ENCODE assay signal across 9 cellular contexts in the genomic region with DNA sequence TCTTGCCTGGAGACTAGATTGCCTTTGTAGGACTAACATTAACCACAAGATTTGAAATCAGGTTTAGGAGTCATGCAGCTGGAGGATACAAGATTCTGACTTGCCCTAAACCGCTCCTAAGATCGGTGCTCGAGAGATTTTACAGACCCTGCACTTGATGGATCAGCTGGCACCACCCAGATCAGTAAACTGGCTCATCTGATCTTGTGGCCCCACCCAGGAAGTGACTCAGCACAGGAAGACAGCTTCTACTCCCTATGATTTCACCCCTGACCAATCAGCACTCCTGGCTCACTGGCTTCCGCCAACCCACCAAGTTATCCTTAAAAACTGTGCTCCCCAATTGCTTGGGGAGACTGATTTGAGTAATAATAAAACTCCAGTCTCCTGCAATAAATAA. TPM values are rescaled to one million over a fixed set of nuclear protein-coding genes. Genes with fewer than 3 reads are reported as not detected.
DNase-seq lines count a peak whose midpoint lies in the region; ATAC-seq and TF ChIP-seq lines count a peak whose summit lies in the region.
"Had no signal": no experiment of that assay in that cellular context is flagged by ENCODE, and none has a peak within 500 bp of the region (broad histone marks: within the 10 kb centered on the region; RNA-seq: fewer than 3 reads in every experiment).

No MANE protein-coding gene starts in this region.

- peak overlapping the region in 2 of 5 experiments; percentile 69 to 78 for H3K27ac Mint-ChIP-seq in brain

- peak; percentile 40 for DNase-seq in activated CD4-positive, CD25-positive, alpha-beta regulatory T cell treated with anti-CD3 and anti-CD28 coated beads, Interleukin-2, amount 50 U/mL, for 72 hours
- peak; percentile 68 for DNase-seq in RKO (ENCODE audit: low spot score)
- DNase-seq in stimulated activated CD8-positive, alpha-beta memory T cell treated with anti-CD3 and anti-CD28 coated beads, Interleukin-4, amount 100 ng/mL, for 48 hours, result peak; percentile 47
- DNase-seq in NCI-H2029 treated with DMSO at 0.1 percent for 48 hours (lab: John Stamatoyannopoulos, UW), result no peak
- no peak for DNase-seq in NCI-H2227 treated with DMSO at 0.1 percent for 48 hours (lab: John Stamatoyannopoulos, UW)
- DNase-seq: RPMI8226 had no signal

- peaks cover 4% of the 10 kb centered on the region for H3K36me3 Mint-ChIP-seq in brain

- H3K27me3 Mint-ChIP-seq in brain, result peaks cover 6% of the 10 kb centered on the region

- no peak for ATAC-seq in activated CD4-positive, CD25-positive, alpha-beta regulatory T cell treated with anti-CD3 and anti-CD28 coated beads, Interleukin-2, amount 50 U/mL, for 24 hours
- no peak for ATAC-seq in HG03521 (IDR thresholded peaks at IDR 0.05; ENCODE audit: unreplicated experiment)

- peak overlapping the region; percentile 18 to 68 (median 33) for H3K4me3 Mint-ChIP-seq in brain

- no peak for TF ChIP-seq CTCF in brain (conservative IDR thresholded peaks at IDR 0.05)

- H3K9me3 Mint-ChIP-seq in brain, result peaks cover 0 to 11% (median 3%) of the 10 kb centered on the region in 5 experiments

- peaks cover 5% of the 10 kb centered on the region for H3K4me1 Mint-ChIP-seq in brain

RNA-seq across cellular contexts. Expression of a gene that starts 0.9 kb away (rescaled TPM):
- 0.25 TPM for polyA plus RNA-seq in brain (ENCODE audit: insufficient read depth, low read depth, low replicate concordance)

RNA-seq across cellular contexts. Expression of a gene that starts 8.5 kb away (rescaled TPM):
- polyA plus RNA-seq in brain (ENCODE audit: insufficient read depth, low read depth, low replicate concordance), result 19.3 TPM

Comparison
In these comparisons a context has a peak if more than half of its experiments do, and no peak if none do; other contexts are left out.
1. DNase-seq: peak in activated CD4-positive, CD25-positive, alpha-beta regulatory T cell treated with anti-CD3 and anti-CD28 coated beads, Interleukin-2, amount 50 U/mL, for 72 hours (single experiment), RKO (single experiment) and stimulated activated CD8-positive, alpha-beta memory T cell treated with anti-CD3 and anti-CD28 coated beads, Interleukin-4, amount 100 ng/mL, for 48 hours (single experiment); none in NCI-H2029 treated with DMSO at 0.1 percent for 48 hours (single experiment) and NCI-H2227 treated with DMSO at 0.1 percent for 48 hours (single experiment).